1 cellular context compared by ENCODE assay signal in the genomic region with DNA sequence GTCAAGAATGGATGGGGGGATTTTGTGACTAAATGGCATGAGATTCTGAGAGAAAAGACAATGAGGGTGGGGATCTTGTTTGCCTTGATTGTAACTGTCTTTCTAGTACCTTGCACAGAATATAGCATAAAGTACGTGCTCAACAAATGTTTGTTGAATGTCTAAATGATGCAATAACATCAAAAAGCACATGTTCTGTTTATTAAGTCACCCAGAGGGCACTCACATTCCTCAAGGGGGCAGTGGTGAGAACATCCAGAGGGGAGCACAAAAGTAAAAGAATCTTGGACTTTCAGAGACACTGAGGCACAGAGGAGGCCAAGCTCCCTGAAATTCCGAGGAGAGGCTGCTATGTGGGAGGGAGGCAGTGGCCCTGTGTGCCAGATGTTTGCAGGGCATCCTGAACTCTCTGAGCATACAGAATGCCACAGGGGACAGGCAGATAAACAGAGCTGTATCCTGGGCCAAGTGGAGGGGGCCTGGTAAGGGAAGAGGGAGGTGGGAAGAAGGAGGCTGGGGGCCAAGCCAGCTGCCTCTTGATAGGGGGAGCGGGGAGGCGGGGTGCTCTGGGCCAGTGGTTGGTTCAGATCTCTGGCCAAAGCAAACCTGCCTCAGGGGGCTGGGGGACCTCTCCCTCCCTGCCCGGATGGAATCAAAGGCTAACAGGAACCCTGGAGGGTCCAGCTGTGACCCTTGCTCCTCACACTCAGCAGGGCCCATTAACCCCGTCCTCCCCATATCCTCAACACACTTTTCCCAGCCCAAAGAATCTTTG.
TF ChIP-seq lines count a peak whose summit lies in the region.

No MANE protein-coding gene starts in this region.

TF ChIP-seq in GM12878, 131 proteins besides CTCF, POLR2A, EP300 and RAD21:
- TF ChIP-seq CEBPB (IDR thresholded peaks at IDR 0.05; ENCODE audit: borderline replicate concordance in 1 of 2, low read depth in 2 of 2, low read length in 2 of 2) (peak in 1 of 2 experiments; percentile 36; a peak in 1 of 4 replicates), SMC3 (IDR thresholded peaks at IDR 0.05; ENCODE audit: borderline replicate concordance, low read length) (peak; percentile 32; the same call in 1 of the 2 replicates), CBX5 (IDR thresholded peaks at IDR 0.05; ENCODE audit: low read depth) (no peak), SREBF2 (IDR thresholded peaks at IDR 0.05; ENCODE audit: low read length) (no peak), CUX1 (IDR thresholded peaks at IDR 0.05; ENCODE audit: insufficient replicate concordance, low read depth, low read length) (no peak), WRNIP1 (IDR thresholded peaks at IDR 0.05; ENCODE audit: borderline replicate concordance, low read depth, low read length) (no peak), SP1 (IDR thresholded peaks at IDR 0.05; ENCODE audit: low read depth, low read length) (no peak), STAT1 (conservative IDR thresholded peaks at IDR 0.05) (no peak)
- TF ChIP-seq, protein P1, sequence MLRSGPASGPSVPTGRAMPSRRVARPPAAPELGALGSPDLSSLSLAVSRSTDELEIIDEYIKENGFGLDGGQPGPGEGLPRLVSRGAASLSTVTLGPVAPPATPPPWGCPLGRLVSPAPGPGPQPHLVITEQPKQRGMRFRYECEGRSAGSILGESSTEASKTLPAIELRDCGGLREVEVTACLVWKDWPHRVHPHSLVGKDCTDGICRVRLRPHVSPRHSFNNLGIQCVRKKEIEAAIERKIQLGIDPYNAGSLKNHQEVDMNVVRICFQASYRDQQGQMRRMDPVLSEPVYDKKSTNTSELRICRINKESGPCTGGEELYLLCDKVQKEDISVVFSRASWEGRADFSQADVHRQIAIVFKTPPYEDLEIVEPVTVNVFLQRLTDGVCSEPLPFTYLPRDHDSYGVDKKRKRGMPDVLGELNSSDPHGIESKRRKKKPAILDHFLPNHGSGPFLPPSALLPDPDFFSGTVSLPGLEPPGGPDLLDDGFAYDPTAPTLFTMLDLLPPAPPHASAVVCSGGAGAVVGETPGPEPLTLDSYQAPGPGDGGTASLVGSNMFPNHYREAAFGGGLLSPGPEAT (IDR thresholded peaks at IDR 0.05; ENCODE audit: low read depth): no peak
TF ChIP-seq in GM12878: peak in this region for 2.
